ENCODE assay signal across 35 cellular contexts in the genomic region with DNA sequence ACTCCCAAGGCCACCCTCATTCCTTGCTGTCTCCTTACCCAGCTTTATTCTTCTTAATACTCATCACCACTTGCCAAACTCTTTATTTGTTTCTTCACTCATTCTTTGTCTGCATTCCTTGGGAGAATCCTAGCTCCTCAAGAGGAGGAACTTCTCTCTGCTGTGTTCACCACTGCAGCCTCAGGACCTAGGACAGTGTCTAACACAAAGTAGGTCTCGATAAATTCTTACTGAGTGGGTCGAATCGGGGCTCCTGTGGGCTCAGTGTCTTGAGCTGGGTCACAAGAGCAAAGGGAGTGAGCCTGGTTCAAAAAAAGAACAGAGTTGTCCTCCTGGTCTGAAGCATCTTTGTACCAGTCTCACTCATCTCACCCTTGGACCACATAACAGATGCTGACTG.
"Had no signal": no experiment of that assay in that cellular context is flagged by ENCODE, and none has a peak within 500 bp of the region (broad histone marks: within the 10 kb centered on the region; RNA-seq: fewer than 3 reads in every experiment).

No MANE protein-coding gene starts in this region.

- H3K9ac ChIP-seq: KMS-11 had no signal

- H3K4me2 ChIP-seq: KMS-11 had no signal

- H3K4me3 ChIP-seq: MG63 had no signal

- H3K27me3 ChIP-seq: MG63 had no signal

- DNase-seq: Karpas-422, Kasumi-1, MG63, MM.1S, MV-4-11, NCI-H1048, NCI-H1092, NCI-H1092 treated with DMSO at 0.1 percent for 48 hours, NCI-H1105, NCI-H1105 treated with DMSO at 0.1 percent for 48 hours, NCI-H1417, NCI-H1417 treated with DMSO at 0.1 percent for 48 hours, NCI-H1436, NCI-H1436 treated with DMSO at 0.1 percent for 48 hours, NCI-H146, NCI-H1694, NCI-H1694 treated with DMSO at 0.1 percent for 48 hours, NCI-H187, NCI-H187 treated with DMSO at 0.1 percent for 48 hours, NCI-H1930, NCI-H2029, NCI-H2029 treated with DMSO at 0.1 percent for 48 hours, NCI-H2081, NCI-H2081 treated with DMSO at 0.1 percent for 48 hours, NCI-H2107, NCI-H2171, NCI-H2171 treated with DMSO at 0.1 percent for 48 hours, NCI-H2227 treated with DMSO at 0.1 percent for 48 hours, NCI-H226, NCI-H345, NCI-H446, NCI-H446 treated with DMSO at 0.1 percent for 48 hours, NCI-H510A, NCI-H510A treated with DMSO at 0.1 percent for 48 hours had no signal

- H3K27ac ChIP-seq: KMS-11 had no signal

- H3K9me3 ChIP-seq: MG63 had no signal

- H3K36me3 ChIP-seq: MG63 had no signal
